Comparison of ENCODE assay signal across 20 cellular contexts in genomic region chr18:6022089-6022444, GRCh38.
DNase-seq lines count a peak whose midpoint lies in the region; ATAC-seq and TF ChIP-seq lines count a peak whose summit lies in the region.
"Had no signal": no experiment of that assay in that cellular context is flagged by ENCODE, and none has a peak within 500 bp of the region (broad histone marks: within the 10 kb centered on the region; RNA-seq: fewer than 3 reads in every experiment).

No MANE protein-coding gene starts in this region.

- peak; percentile 62 for ATAC-seq in GM18861 (IDR thresholded peaks at IDR 0.05; ENCODE audit: unreplicated experiment)
- ATAC-seq in HG02885 (IDR thresholded peaks at IDR 0.05; ENCODE audit: poor library complexity, unreplicated experiment): peak; percentile 77
- peak; percentile 54 to 61 for ATAC-seq in stimulated activated naive B cell treated with anti-CD40 and anti-IgM and Interleukin-4, amounts not matched to agents 10 μg/mL and 1 μg/mL and 100 μg/mL, for 72 hours (replicated peaks)
- no peak for ATAC-seq in psoas muscle
- ATAC-seq: activated T-cell treated with anti-CD3 and anti-CD28 coated beads, Interleukin-2, amount 50 U/mL, for 72 hours; left ventricle myocardium superior; natural killer cell treated with Interleukin-12 subunit alpha and Interleukin-12 subunit beta and Interleukin-15 and Interleukin-18, amount 100 ng/mL, for 72 hours had no signal

- no peak overlapping the region for H3K4me3 ChIP-seq in vagina
- no peak overlapping the region for H3K4me3 ChIP-seq in psoas muscle
- H3K4me3 ChIP-seq: esophagus squamous epithelium had no signal

- DNase-seq in NOMO-1 (lab: John Stamatoyannopoulos, UW; ENCODE audit: unreplicated experiment in 2 of 2): peak; percentile 70 to 80
- DNase-seq in stimulated activated naive B cell treated with anti-CD40 and anti-IgM and Interleukin-4, amounts not matched to agents 10 μg/mL and 1 μg/mL and 100 μg/mL, for 72 hours: no peak
- DNase-seq in vagina (ENCODE audit: extremely low spot score in 2 of 2): no peak
- DNase-seq in psoas muscle: no peak
- DNase-seq in immature natural killer cell: no peak
- DNase-seq: activated CD4-positive, alpha-beta T cell treated with anti-CD3 and anti-CD28 coated beads, Interleukin-2, amount 50 U/mL, for 1 hour; activated T-cell treated with anti-CD3 and anti-CD28 coated beads, Interleukin-2, amount 50 U/mL, for 72 hours; dermis blood vessel endothelial cell; EL; esophagus squamous epithelium; hippocampal formation; left ventricle myocardium superior; NCI-H1048; NCI-H2227 treated with DMSO at 0.1 percent for 48 hours; RPMI8226 had no signal

- H3K4me3 Mint-ChIP-seq in stimulated activated naive B cell treated with anti-CD40 and anti-IgM and Interleukin-4, amounts not matched to agents 10 μg/mL and 1 μg/mL and 100 μg/mL, for 72 hours: no peak overlapping the region
- peak overlapping the region in 1 of 5 donors; percentile 2 for H3K4me3 Mint-ChIP-seq in immature natural killer cell
- H3K4me3 Mint-ChIP-seq: activated T-cell treated with anti-CD3 and anti-CD28 coated beads, Interleukin-2, amount 50 U/mL, for 72 hours; natural killer cell treated with Interleukin-12 subunit alpha and Interleukin-12 subunit beta and Interleukin-15 and Interleukin-18, amount 100 ng/mL, for 72 hours; stimulated activated naive CD8-positive, alpha-beta T cell treated with anti-CD3 and anti-CD28 coated beads, Interleukin-15, Interleukin-2, amounts not matched to agents 100 ng/mL and 50 ng/mL, for 24 hours had no signal

- H3K4me1 Mint-ChIP-seq in stimulated activated naive B cell treated with anti-CD40 and anti-IgM and Interleukin-4, amounts not matched to agents 10 μg/mL and 1 μg/mL and 100 μg/mL, for 72 hours: peaks cover 7 to 18% of the 10 kb centered on the region in 2 donors
- peaks cover 19 to 36% of the 10 kb centered on the region in 2 donors for H3K4me1 Mint-ChIP-seq in immature natural killer cell

- H3K4me1 ChIP-seq in vagina (no peaks in the 10 kb centered on the region), psoas muscle (no peaks in the 10 kb centered on the region)
- H3K4me1 ChIP-seq: esophagus squamous epithelium had no signal

- TF ChIP-seq CTCF in vagina (IDR thresholded peaks at IDR 0.05) (no peak), psoas muscle (IDR thresholded peaks at IDR 0.05) (no peak)

- peaks cover 9 to 13% of the 10 kb centered on the region in 2 donors for H3K36me3 Mint-ChIP-seq in stimulated activated naive B cell treated with anti-CD40 and anti-IgM and Interleukin-4, amounts not matched to agents 10 μg/mL and 1 μg/mL and 100 μg/mL, for 72 hours
- peaks cover 0 to 8% (median 0%) of the 10 kb centered on the region in 3 donors for H3K36me3 Mint-ChIP-seq in immature natural killer cell

- H3K27ac Mint-ChIP-seq in stimulated activated naive B cell treated with anti-CD40 and anti-IgM and Interleukin-4, amounts not matched to agents 10 μg/mL and 1 μg/mL and 100 μg/mL, for 72 hours: no peak overlapping the region
- H3K27ac Mint-ChIP-seq in immature natural killer cell: peak overlapping the region in 1 of 6 donors; percentile 0
- H3K27ac Mint-ChIP-seq: activated T-cell treated with anti-CD3 and anti-CD28 coated beads, Interleukin-2, amount 50 U/mL, for 72 hours; natural killer cell treated with Interleukin-12 subunit alpha and Interleukin-12 subunit beta and Interleukin-15 and Interleukin-18, amount 100 ng/mL, for 72 hours; stimulated activated naive CD8-positive, alpha-beta T cell treated with anti-CD3 and anti-CD28 coated beads, Interleukin-15, Interleukin-2, amounts not matched to agents 100 ng/mL and 50 ng/mL, for 24 hours had no signal

- no peak for TF ChIP-seq POLR2A in vagina (IDR thresholded peaks at IDR 0.05)

- intact Hi-C loops in vagina (cut with DNase I) (no loop called here), psoas muscle (cut with DNase I) (no loop called here)

- no peaks in the 10 kb centered on the region for H3K9me3 ChIP-seq in vagina
- no peaks in the 10 kb centered on the region for H3K9me3 ChIP-seq in psoas muscle
- H3K9me3 ChIP-seq: esophagus squamous epithelium had no signal

- H3K27me3 Mint-ChIP-seq in stimulated activated naive B cell treated with anti-CD40 and anti-IgM and Interleukin-4, amounts not matched to agents 10 μg/mL and 1 μg/mL and 100 μg/mL, for 72 hours: no peaks in the 10 kb centered on the region
- H3K27me3 Mint-ChIP-seq in immature natural killer cell (ENCODE audit: low read depth in 3 of 3): peaks cover 0 to 10% (median 0%) of the 10 kb centered on the region in 3 donors
- H3K27me3 Mint-ChIP-seq: natural killer cell treated with Interleukin-12 subunit alpha and Interleukin-12 subunit beta and Interleukin-15 and Interleukin-18, amount 100 ng/mL, for 72 hours; stimulated activated naive CD8-positive, alpha-beta T cell treated with anti-CD3 and anti-CD28 coated beads, Interleukin-15, Interleukin-2, amounts not matched to agents 100 ng/mL and 50 ng/mL, for 24 hours had no signal

- H3K27ac ChIP-seq in vagina (no peak overlapping the region), psoas muscle (no peak overlapping the region)
- H3K27ac ChIP-seq: C4-2B, esophagus squamous epithelium had no signal

- peaks cover 0 to 2% of the 10 kb centered on the region in 2 donors for H3K9me3 Mint-ChIP-seq in stimulated activated naive B cell treated with anti-CD40 and anti-IgM and Interleukin-4, amounts not matched to agents 10 μg/mL and 1 μg/mL and 100 μg/mL, for 72 hours
- H3K9me3 Mint-ChIP-seq in immature natural killer cell: peaks cover 0 to 4% (median 0%) of the 10 kb centered on the region in 6 donors
- H3K9me3 Mint-ChIP-seq: activated T-cell treated with anti-CD3 and anti-CD28 coated beads, Interleukin-2, amount 50 U/mL, for 72 hours; stimulated activated naive CD8-positive, alpha-beta T cell treated with anti-CD3 and anti-CD28 coated beads, Interleukin-15, Interleukin-2, amounts not matched to agents 100 ng/mL and 50 ng/mL, for 24 hours had no signal

- H3K27me3 ChIP-seq in vagina (no peaks in the 10 kb centered on the region), psoas muscle (ENCODE audit: insufficient read depth in 3 of 3, low read length in 2 of 3) (no peaks in the 10 kb centered on the region)
- H3K27me3 ChIP-seq: esophagus squamous epithelium had no signal

- H3K36me3 ChIP-seq in vagina (no peaks in the 10 kb centered on the region), psoas muscle (ENCODE audit: insufficient read depth in 1 of 2, low read depth in 1 of 2) (no peaks in the 10 kb centered on the region)
- H3K36me3 ChIP-seq: esophagus squamous epithelium had no signal

- 65 to 69% (median 68%) methylated on average over 2 of the region's 2 CpGs for WGBS in psoas muscle, 3 donors

Comparison
In these comparisons a context has a peak if more than half of its experiments do, and no peak if none do; other contexts are left out.
1. ATAC-seq: peak in GM18861 (single experiment), HG02885 (single experiment) and stimulated activated naive B cell treated with anti-CD40 and anti-IgM and Interleukin-4, amounts not matched to agents 10 μg/mL and 1 μg/mL and 100 μg/mL, for 72 hours (2 of 2); none in psoas muscle (0 of 4).
2. DNase-seq: peak in NOMO-1 (2 of 2); none in stimulated activated naive B cell treated with anti-CD40 and anti-IgM and Interleukin-4, amounts not matched to agents 10 μg/mL and 1 μg/mL and 100 μg/mL, for 72 hours (single experiment), vagina (0 of 2), psoas muscle (0 of 2) and immature natural killer cell (0 of 3).